In genomic region chr10:126060232-126060935, GRCh38 we compare ENCODE assay signal across 14 cellular contexts.
DNase-seq lines count a peak whose midpoint lies in the region; TF ChIP-seq lines count a peak whose summit lies in the region.
"Had no signal": no experiment of that assay in that cellular context is flagged by ENCODE, and none has a peak within 500 bp of the region (broad histone marks: within the 10 kb centered on the region; RNA-seq: fewer than 3 reads in every experiment).

No MANE protein-coding gene starts in this region.

- peaks cover 52% of the 10 kb centered on the region for H3K4me1 Mint-ChIP-seq in osteocyte (ENCODE audit: unreplicated experiment)

- no peaks in the 10 kb centered on the region for H3K27me3 Mint-ChIP-seq in osteocyte (ENCODE audit: unreplicated experiment)

- no peak overlapping the region for H3K4me3 Mint-ChIP-seq in osteocyte (ENCODE audit: unreplicated experiment)
- H3K4me3 Mint-ChIP-seq: CD4-positive, alpha-beta T cell; stimulated activated naive CD8-positive, alpha-beta T cell treated with anti-CD3 and anti-CD28 coated beads, Interleukin-15, Interleukin-2, amounts not matched to agents 100 ng/mL and 50 ng/mL, for 24 hours had no signal

- no peak for TF ChIP-seq CTCF in AG09309 (IDR thresholded peaks at IDR 0.05; ENCODE audit: control insufficient read depth, insufficient read depth, low read depth, low read length, missing control alignments)
- no peak for TF ChIP-seq CTCF in fibroblast of pulmonary artery (IDR thresholded peaks at IDR 0.05; ENCODE audit: low read length, missing control alignments)
- no peak for TF ChIP-seq CTCF in osteocyte (IDR thresholded peaks at IDR 0.05)

- peaks cover 3% of the 10 kb centered on the region for H3K9me3 Mint-ChIP-seq in osteocyte (ENCODE audit: unreplicated experiment)
- H3K9me3 Mint-ChIP-seq: stimulated activated naive CD8-positive, alpha-beta T cell treated with anti-CD3 and anti-CD28 coated beads, Interleukin-15, Interleukin-2, amounts not matched to agents 100 ng/mL and 50 ng/mL, for 24 hours had no signal

- peak; percentile 49 for DNase-seq in AG09309 (ENCODE audit: low read depth)
- peak; percentile 90 for DNase-seq in RPMI7951 (ENCODE audit: low read depth)
- peak; percentile 66 for DNase-seq in fibroblast of pulmonary artery (ENCODE audit: low read depth)
- no peak for DNase-seq in osteocyte (ENCODE audit: extremely low spot score, unreplicated experiment)
- no peak for DNase-seq in NCI-H82 treated with DMSO at 0.1 percent for 48 hours (lab: John Stamatoyannopoulos, UW; ENCODE audit: unreplicated experiment)
- no peak for DNase-seq in NCI-H510A treated with DMSO at 0.1 percent for 48 hours (lab: John Stamatoyannopoulos, UW)
- DNase-seq in NCI-H446 treated with DMSO at 0.1 percent for 48 hours (lab: John Stamatoyannopoulos, UW) = no peak
- DNase-seq in NCI-H2081 treated with DMSO at 0.1 percent for 48 hours (lab: John Stamatoyannopoulos, UW) = no peak
- DNase-seq: CD4-positive, alpha-beta T cell; NCI-H2107; SJCRH30; stimulated activated CD4-positive, alpha-beta T cell treated with anti-CD3 and anti-CD28 coated beads, Interleukin-12 subunit alpha, Interleukin-12 subunit beta, amount 100 ng/mL, for 4 hours had no signal

- H3K36me3 Mint-ChIP-seq in osteocyte (ENCODE audit: unreplicated experiment) = no peaks in the 10 kb centered on the region

- H3K27ac Mint-ChIP-seq in osteocyte (ENCODE audit: unreplicated experiment) = peak overlapping the region; percentile 96
- H3K27ac Mint-ChIP-seq: CD4-positive, alpha-beta T cell; stimulated activated naive CD8-positive, alpha-beta T cell treated with anti-CD3 and anti-CD28 coated beads, Interleukin-15, Interleukin-2, amounts not matched to agents 100 ng/mL and 50 ng/mL, for 24 hours had no signal

- H3K4me3 ChIP-seq in AG09309 (ENCODE audit: control insufficient read depth, low read depth, low read length) (no peak overlapping the region), fibroblast of pulmonary artery (replicated peaks; ENCODE audit: low read depth, low read length) (no peak overlapping the region)
- H3K4me3 ChIP-seq: cardiac muscle cell, SJCRH30 had no signal

Comparison
In these comparisons a context has a peak if more than half of its experiments do, and no peak if none do; other contexts are left out.
1. DNase-seq: peak in AG09309 (single experiment), RPMI7951 (single experiment) and fibroblast of pulmonary artery (single experiment); none in osteocyte (single experiment), NCI-H82 treated with DMSO at 0.1 percent for 48 hours (single experiment), NCI-H510A treated with DMSO at 0.1 percent for 48 hours (single experiment), NCI-H446 treated with DMSO at 0.1 percent for 48 hours (single experiment) and NCI-H2081 treated with DMSO at 0.1 percent for 48 hours (single experiment).